ENCODE assay signal across 13 cellular contexts in the genomic region with DNA sequence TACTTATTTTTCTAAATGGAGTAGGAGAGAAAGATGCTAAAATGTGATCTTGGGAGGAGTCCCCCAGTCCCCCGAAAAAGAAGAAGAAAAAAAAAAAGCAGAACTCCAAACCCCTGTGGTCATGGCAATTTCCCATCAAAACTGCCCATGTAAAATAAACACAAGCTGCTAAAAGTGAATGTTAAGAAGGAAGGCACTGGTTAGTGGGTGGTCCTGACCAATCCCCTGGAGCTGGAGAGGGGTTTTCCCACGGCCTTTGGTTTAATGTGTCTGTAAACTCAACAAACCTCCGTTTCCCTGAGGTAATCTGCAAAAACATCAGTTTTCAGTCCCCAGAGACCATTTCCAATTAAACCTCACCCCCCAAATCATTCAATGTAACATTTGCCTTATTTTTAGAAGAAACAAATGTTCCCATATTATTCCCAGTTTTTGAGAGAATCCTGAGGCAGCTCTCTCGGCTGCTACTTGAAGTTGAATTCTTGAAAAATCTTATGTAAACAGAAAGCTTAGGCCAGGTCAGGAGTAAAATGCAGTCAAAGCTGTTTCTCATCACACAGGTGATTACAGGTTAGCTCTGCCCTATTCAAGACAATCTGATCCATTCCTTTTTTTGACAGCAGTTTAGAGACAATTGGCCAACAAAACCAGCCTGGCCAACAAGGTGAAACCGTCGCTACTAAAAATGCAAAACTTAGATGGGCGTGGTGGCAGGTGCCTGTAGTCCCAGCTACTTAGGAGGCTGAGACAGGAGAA. TPM values are rescaled to one million over a fixed set of nuclear protein-coding genes. Genes with fewer than 3 reads are reported as not detected.
DNase-seq lines count a peak whose midpoint lies in the region; ATAC-seq and TF ChIP-seq lines count a peak whose summit lies in the region.
"Had no signal": no experiment of that assay in that cellular context is flagged by ENCODE, and none has a peak within 500 bp of the region (broad histone marks: within the 10 kb centered on the region; RNA-seq: fewer than 3 reads in every experiment).

No MANE protein-coding gene starts in this region.

- BruUV-seq in Calu3 (replicated peaks; lab: Mats Ljungman, UMichigan), result TSS peak; percentile 42

- H3K4me1 ChIP-seq in KMS-11 (ENCODE audit: low read depth, poor library complexity, severe bottlenecking), result peaks cover 45% of the 10 kb centered on the region
- peaks cover 28% of the 10 kb centered on the region for H3K4me1 ChIP-seq in body of pancreas

- 24 to 38% methylated on average over 7 of the region's 7 CpGs for WGBS in body of pancreas, 2 donors

- CTCF ChIA-PET in Calu3 (lab: Charles Lee), result interaction anchor here (0.5 kb wide), 1 partner anchor 68 kb away, joined by 3 read pairs; no protein-coding TSS in a partner anchor

- no peaks in the 10 kb centered on the region for H3K79me2 ChIP-seq in KMS-11 (ENCODE audit: insufficient read depth, low read depth)

- H3K4me3 Mint-ChIP-seq in Calu3 (ENCODE audit: low read depth, unreplicated experiment), result no peak overlapping the region
- H3K4me3 Mint-ChIP-seq in natural killer cell, result no peak overlapping the region
- H3K4me3 Mint-ChIP-seq: CD8-positive, alpha-beta T cell had no signal

- H3K27me3 Mint-ChIP-seq in Calu3 (ENCODE audit: unreplicated experiment), result no peaks in the 10 kb centered on the region
- no peaks in the 10 kb centered on the region for H3K27me3 Mint-ChIP-seq in natural killer cell (ENCODE audit: low read depth in 2 of 2)

- no peaks in the 10 kb centered on the region for H4K20me1 ChIP-seq in KMS-11 (ENCODE audit: insufficient read depth)

- intact Hi-C loops in Calu3 (cut with micrococcal nuclease; ENCODE audit: unreplicated experiment) (loop anchor here (10.0 kb wide), 1 partner anchor 52 kb away; the partner anchor contains the start of gene SWSAP1), natural killer cell (cut with micrococcal nuclease) (no loop called here), body of pancreas (cut with DNase I) (no loop called here)

- no peaks in the 10 kb centered on the region for H3K27me3 ChIP-seq in KMS-11 (ENCODE audit: insufficient read depth, low read depth)
- H3K27me3 ChIP-seq in body of pancreas, result no peaks in the 10 kb centered on the region

- H3K9ac ChIP-seq in KMS-11, result no peak overlapping the region

- peak overlapping the region; percentile 86; the same call in 1 of the 2 replicates for H3K4me2 ChIP-seq in KMS-11

- H3K4me3 ChIP-seq in KMS-11 (IDR thresholded peaks at IDR 0.05; ENCODE audit: insufficient read depth, low read depth, low read length) (no peak overlapping the region), body of pancreas (no peak overlapping the region)

- H3K36me3 Mint-ChIP-seq in Calu3 (ENCODE audit: insufficient read depth, unreplicated experiment), result no peaks in the 10 kb centered on the region
- no peaks in the 10 kb centered on the region for H3K36me3 Mint-ChIP-seq in natural killer cell

- ATAC-seq in natural killer cell (no peak), body of pancreas (no peak), HG02840 (IDR thresholded peaks at IDR 0.05; ENCODE audit: low FRiP score, unreplicated experiment) (no peak)
- ATAC-seq: CD8-positive, alpha-beta T cell had no signal

- TF ChIP-seq POLR2A in body of pancreas (IDR thresholded peaks at IDR 0.05), result no peak

- H2AFZ ChIP-seq in KMS-11 (ENCODE audit: low read depth), result no peak overlapping the region

- DNase-seq in Calu3, result no peak
- DNase-seq in natural killer cell, result no peak
- DNase-seq in body of pancreas, result no peak
- DNase-seq in NCI-H1694 treated with DMSO at 0.1 percent for 48 hours (lab: John Stamatoyannopoulos, UW), result no peak
- DNase-seq in stimulated activated CD4-positive, alpha-beta T cell treated with anti-CD3 and anti-CD28 coated beads, Interleukin-4, amount 100 ng/mL, for 4 hours, result no peak
- DNase-seq: activated CD4-positive, CD25-positive, alpha-beta regulatory T cell; activated T-cell treated with anti-CD3 and anti-CD28 coated beads, Interleukin-2, amount 50 U/mL, for 48 hours; CD8-positive, alpha-beta T cell; kidney had no signal

- H3K4me1 Mint-ChIP-seq in Calu3 (ENCODE audit: low read depth, unreplicated experiment) (peaks cover 26% of the 10 kb centered on the region), natural killer cell (peaks cover 35 to 40% of the 10 kb centered on the region in 2 donors)

- no peaks in the 10 kb centered on the region for H3K36me3 ChIP-seq in KMS-11 (ENCODE audit: insufficient read depth)
- H3K36me3 ChIP-seq in body of pancreas (replicated peaks in 1 of 2; ENCODE audit: insufficient read depth in 1 of 2, low read depth in 2 of 2), result peaks cover 0 to 9% of the 10 kb centered on the region in 2 donors

- no peaks in the 10 kb centered on the region for H3K9me3 ChIP-seq in body of pancreas

- H3K27ac Mint-ChIP-seq in Calu3 (ENCODE audit: unreplicated experiment) (peak overlapping the region; percentile 23), natural killer cell (peak overlapping the region; percentile 44 to 90)
- H3K27ac Mint-ChIP-seq: CD8-positive, alpha-beta T cell had no signal

- no peak overlapping the region; the same call in 1 of the 2 replicates for H3K27ac ChIP-seq in KMS-11
- H3K27ac ChIP-seq in VCaP, result 0 out of 2 replicates have a peak overlapping the region, but pooled peaks have one; percentile 83
- H3K27ac ChIP-seq in body of pancreas, result peak overlapping the region in 1 of 4 donors; percentile 20

- TF ChIP-seq CTCF in Calu3 (IDR thresholded peaks at IDR 0.05; ENCODE audit: unreplicated experiment) (no peak), KMS-11 (conservative IDR thresholded peaks at IDR 0.05; ENCODE audit: low read depth, low read length) (no peak), VCaP (conservative IDR thresholded peaks at IDR 0.05) (no peak), natural killer cell (IDR thresholded peaks at IDR 0.05) (no peak), body of pancreas (IDR thresholded peaks at IDR 0.05) (no peak)

- H3K9me3 Mint-ChIP-seq in Calu3 (ENCODE audit: low read depth, unreplicated experiment), result no peaks in the 10 kb centered on the region
- no peaks in the 10 kb centered on the region for H3K9me3 Mint-ChIP-seq in natural killer cell
- H3K9me3 Mint-ChIP-seq: CD8-positive, alpha-beta T cell had no signal

RNA-seq across cellular contexts. Expression of gene RAB3D, which starts 17.0 kb away (rescaled TPM):
- total RNA-seq in Calu3 (2022) (7.1 and 10.0 TPM in 2 replicates), natural killer cell (10 to 100 TPM; 14.3 to 20.0 (median 15.7) TPM), body of pancreas (10 to 100 TPM; 47.1 to 51.6 TPM)

RNA-seq across cellular contexts. Expression of gene TMEM205, which starts 23.6 kb away (rescaled TPM):
- 82.0 and 94.4 TPM in 2 replicates for total RNA-seq in Calu3 (2022)
- total RNA-seq in natural killer cell, result 10 to 100 TPM; 25.0 to 29.9 (median 29.5) TPM
- total RNA-seq in body of pancreas, result 100 to 1,000 TPM; 176 to 197 TPM

RNA-seq across cellular contexts. Expression of gene CCDC159, which starts 23.9 kb away (rescaled TPM):
- total RNA-seq in Calu3 (2022), result 11.8 and 13.2 TPM in 2 replicates
- total RNA-seq in natural killer cell, result 10 to 100 TPM; 86.9 to 94.9 (median 91.8) TPM
- 10 to 100 TPM; 26.5 to 32.6 TPM for total RNA-seq in body of pancreas

RNA-seq across cellular contexts. Expression of gene TSPAN16, which starts 26.5 kb away (rescaled TPM):
- total RNA-seq in Calu3 (2022) (not detected in 2 replicates), natural killer cell (not detected), body of pancreas (not detected)
- total RNA-seq: cardiac septum; CD8-positive, alpha-beta T cell; kidney had no signal

RNA-seq across cellular contexts. Expression of gene PLPPR2, which starts 32.8 kb away (rescaled TPM):
- total RNA-seq in Calu3 (2022) (7.8 and 8.2 TPM in 2 replicates), natural killer cell (10 to 100 TPM; 13.3 to 21.1 (median 16.1) TPM), body of pancreas (10 to 100 TPM in 1 of 2 donors, 1 to 10 TPM in 1; 9.9 to 30.3 TPM)
